Comparison of ENCODE assay signal across 11 cellular contexts in the genomic region with DNA sequence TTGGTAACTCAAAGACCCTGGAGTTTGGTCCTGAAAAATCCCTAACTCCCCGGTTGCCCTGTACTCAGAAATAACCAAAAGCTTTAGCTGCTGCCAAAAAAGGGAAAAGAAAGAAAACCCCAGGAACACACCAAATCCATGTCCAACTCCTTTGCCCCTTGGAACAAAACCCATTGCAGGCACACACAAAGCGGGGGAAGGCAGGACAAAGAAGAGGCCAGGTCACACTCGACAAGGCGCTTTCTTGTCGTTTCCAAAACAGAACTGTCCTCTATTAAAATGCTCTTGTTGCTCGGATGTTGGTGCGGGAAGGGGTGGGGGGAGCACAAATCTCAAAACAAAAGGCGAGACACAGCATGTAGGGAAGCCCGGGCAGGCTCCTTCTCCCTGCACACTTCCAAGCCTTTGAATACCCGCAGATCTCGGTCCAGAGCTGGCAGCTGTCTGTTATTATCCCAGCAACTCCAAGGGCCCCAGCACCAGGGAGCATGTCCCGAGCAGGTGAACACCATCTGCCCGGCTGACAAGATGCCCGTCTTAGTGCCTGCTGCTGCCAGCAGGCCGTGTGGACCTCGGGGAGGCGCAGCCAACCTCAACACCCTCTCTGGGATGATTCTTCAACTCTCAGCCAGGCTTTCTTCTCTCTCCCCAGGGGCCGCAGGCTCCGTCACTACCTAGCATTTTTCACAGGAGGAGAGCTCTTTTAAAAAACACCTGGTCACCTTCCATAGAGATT.
DNase-seq lines count a peak whose midpoint lies in the region; ATAC-seq and TF ChIP-seq lines count a peak whose summit lies in the region.
"Had no signal": no experiment of that assay in that cellular context is flagged by ENCODE, and none has a peak within 500 bp of the region (broad histone marks: within the 10 kb centered on the region; RNA-seq: fewer than 3 reads in every experiment).

No MANE protein-coding gene starts in this region.

- H3K27me3 ChIP-seq in neural progenitor cell, result no peaks in the 10 kb centered on the region
- H3K27me3 ChIP-seq: esophagus muscularis mucosa, SJSA1 had no signal

- DNase-seq in NCI-H2081 (lab: John Stamatoyannopoulos, UW) (peak; percentile 90 to 96), neural progenitor cell (ENCODE audit: low spot score) (peak; percentile 65), left colon (no peak), NCI-H226 (no peak), activated T-cell treated with anti-CD3 and anti-CD28 coated beads for 4 hours (no peak)
- DNase-seq: activated effector memory CD4-positive, alpha-beta T cell treated with Interleukin-2 at 50 U/mL for 16 hours had no signal

- intact Hi-C loops in left colon (cut with DNase I, micrococcal nuclease), result no loop called here

- TF ChIP-seq CTCF in brain (conservative IDR thresholded peaks at IDR 0.05) (no peak), neural progenitor cell (IDR thresholded peaks at IDR 0.05) (no peak)

- H3K36me3 ChIP-seq in ES-I3 (ENCODE audit: insufficient read depth, low read length) (no peaks in the 10 kb centered on the region), neural progenitor cell (no peaks in the 10 kb centered on the region)
- H3K36me3 ChIP-seq: esophagus muscularis mucosa, SJSA1 had no signal

- H3K9me3 ChIP-seq in ES-I3 (ENCODE audit: control insufficient read depth, insufficient read depth, low read length) (no peaks in the 10 kb centered on the region), neural progenitor cell (ENCODE audit: low read depth) (no peaks in the 10 kb centered on the region)
- H3K9me3 ChIP-seq: esophagus muscularis mucosa, SJSA1 had no signal

- H3K4me3 Mint-ChIP-seq in brain (peak overlapping the region; percentile 38 to 77 (median 68)), neural progenitor cell (peak overlapping the region; percentile 77)
- no peak overlapping the region for H3K4me3 Mint-ChIP-seq in stimulated activated memory B cell treated with anti-CD40 and anti-IgM and Interleukin-4, amounts not matched to agents 10 μg/mL and 1 μg/mL and 100 μg/mL, for 72 hours

- H3K36me3 Mint-ChIP-seq in brain, result peaks cover 4% of the 10 kb centered on the region
- peaks cover 10% of the 10 kb centered on the region for H3K36me3 Mint-ChIP-seq in neural progenitor cell
- H3K36me3 Mint-ChIP-seq in stimulated activated memory B cell treated with anti-CD40 and anti-IgM and Interleukin-4, amounts not matched to agents 10 μg/mL and 1 μg/mL and 100 μg/mL, for 72 hours, result no peaks in the 10 kb centered on the region

- H3K27ac Mint-ChIP-seq in brain, result peak overlapping the region; percentile 87 to 96 (median 91)
- peak overlapping the region; percentile 95 for H3K27ac Mint-ChIP-seq in neural progenitor cell
- no peak overlapping the region for H3K27ac Mint-ChIP-seq in stimulated activated memory B cell treated with anti-CD40 and anti-IgM and Interleukin-4, amounts not matched to agents 10 μg/mL and 1 μg/mL and 100 μg/mL, for 72 hours

- H3K4me2 ChIP-seq in neural progenitor cell, result peak overlapping the region; percentile 71

- H3K27me3 Mint-ChIP-seq in brain, result no peaks in the 10 kb centered on the region
- H3K27me3 Mint-ChIP-seq in neural progenitor cell (ENCODE audit: insufficient read depth, low read depth), result peaks cover 6% of the 10 kb centered on the region
- no peaks in the 10 kb centered on the region for H3K27me3 Mint-ChIP-seq in stimulated activated memory B cell treated with anti-CD40 and anti-IgM and Interleukin-4, amounts not matched to agents 10 μg/mL and 1 μg/mL and 100 μg/mL, for 72 hours

- ATAC-seq in stimulated activated memory B cell treated with anti-CD40 and anti-IgM and Interleukin-4, amounts not matched to agents 10 μg/mL and 1 μg/mL and 100 μg/mL, for 72 hours, result no peak
- ATAC-seq in left colon, result no peak

- peak overlapping the region; percentile 26 for H3K4me3 ChIP-seq in neural progenitor cell
- H3K4me3 ChIP-seq: esophagus muscularis mucosa, SJSA1 had no signal

- H3K4me1 Mint-ChIP-seq in brain (peaks cover 100% of the 10 kb centered on the region), neural progenitor cell (peaks cover 85% of the 10 kb centered on the region)
- H3K4me1 Mint-ChIP-seq in stimulated activated memory B cell treated with anti-CD40 and anti-IgM and Interleukin-4, amounts not matched to agents 10 μg/mL and 1 μg/mL and 100 μg/mL, for 72 hours, result peaks cover 11% of the 10 kb centered on the region

- peaks cover 100% of the 10 kb centered on the region for H4K20me1 ChIP-seq in neural progenitor cell (ENCODE audit: low read depth)

- no peak overlapping the region for H2AFZ ChIP-seq in neural progenitor cell (replicated peaks)

- H3K4me1 ChIP-seq in ES-I3 (ENCODE audit: insufficient read depth, low read length), result peaks cover 52% of the 10 kb centered on the region
- H3K4me1 ChIP-seq in neural progenitor cell, result peaks cover 57% of the 10 kb centered on the region

- no peaks in the 10 kb centered on the region for H3K9me3 Mint-ChIP-seq in brain
- peaks cover 4% of the 10 kb centered on the region for H3K9me3 Mint-ChIP-seq in neural progenitor cell
- no peaks in the 10 kb centered on the region for H3K9me3 Mint-ChIP-seq in stimulated activated memory B cell treated with anti-CD40 and anti-IgM and Interleukin-4, amounts not matched to agents 10 μg/mL and 1 μg/mL and 100 μg/mL, for 72 hours

- H3F3A ChIP-seq in neural progenitor cell (ENCODE audit: low read depth), result peaks cover 47% of the 10 kb centered on the region

- H3K79me2 ChIP-seq in neural progenitor cell (ENCODE audit: low read depth), result peaks cover 90% of the 10 kb centered on the region

- H3K9ac ChIP-seq in ES-I3 (ENCODE audit: low read depth, low read length) (peak overlapping the region; percentile 21; the same call in 1 of the 2 replicates), neural progenitor cell (no peak overlapping the region)

- H3K27ac ChIP-seq in neural progenitor cell, result no peak overlapping the region
- H3K27ac ChIP-seq: SJSA1 had no signal

Comparison
In these comparisons a context has a peak if more than half of its experiments do, and no peak if none do; other contexts are left out.
1. DNase-seq: peak in NCI-H2081 (2 of 2) and neural progenitor cell (single experiment); none in left colon (0 of 2), NCI-H226 (single experiment) and activated T-cell treated with anti-CD3 and anti-CD28 coated beads for 4 hours (single experiment).